1 cellular context compared by ENCODE assay signal in the genomic region with DNA sequence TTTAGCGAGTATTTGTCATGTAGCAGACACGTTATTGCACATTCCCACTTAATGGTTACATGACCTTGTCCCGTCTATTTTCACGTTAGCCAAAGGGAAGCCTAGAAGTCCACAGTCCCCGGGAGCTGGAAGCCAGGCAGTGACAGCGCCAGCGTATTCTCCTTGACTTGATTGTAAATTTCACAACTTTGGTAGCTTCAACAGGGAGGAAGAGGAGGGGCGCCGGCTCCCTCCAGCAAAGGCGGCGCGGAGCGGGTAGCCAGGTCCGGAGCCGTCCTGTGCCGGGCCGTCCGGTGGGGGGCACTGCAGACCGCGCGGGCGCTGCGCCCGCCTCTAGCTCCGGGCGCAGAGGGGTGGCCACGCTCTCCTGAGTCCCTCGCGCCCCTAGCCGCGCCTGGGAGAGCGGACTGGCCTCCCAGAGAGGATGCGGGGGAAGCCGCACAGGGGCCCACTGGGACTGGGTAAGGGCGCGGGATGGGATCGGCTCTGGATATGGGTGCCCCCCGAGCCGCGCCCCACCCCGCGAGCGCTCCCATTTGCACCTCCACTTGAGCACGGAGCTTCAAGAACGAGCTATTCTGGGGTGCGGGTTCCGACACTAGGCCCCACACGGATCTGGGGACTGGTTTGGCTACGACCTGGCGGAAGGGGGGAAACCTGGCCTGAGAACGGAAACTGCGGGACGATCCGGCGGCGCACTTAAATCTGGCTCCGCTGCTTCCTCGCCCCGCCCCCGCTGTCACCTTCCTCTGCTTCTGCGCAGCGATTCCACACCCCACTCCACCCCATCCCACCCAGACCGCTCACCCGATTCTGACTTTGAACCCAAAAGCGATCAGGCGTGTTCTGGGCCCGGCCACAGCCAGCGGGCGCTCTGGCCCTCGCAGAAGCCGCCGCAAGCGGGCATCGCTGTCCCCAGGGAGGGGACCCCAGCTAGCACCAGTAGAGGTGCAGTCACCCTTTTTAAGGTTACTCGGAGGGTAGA.
TF ChIP-seq lines count a peak whose summit lies in the region.

No MANE protein-coding gene starts in this region.

TF ChIP-seq in GM23338, 12 proteins besides CTCF, POLR2A, EP300 and RAD21 (continued from another document):
- TF ChIP-seq, protein P1, sequence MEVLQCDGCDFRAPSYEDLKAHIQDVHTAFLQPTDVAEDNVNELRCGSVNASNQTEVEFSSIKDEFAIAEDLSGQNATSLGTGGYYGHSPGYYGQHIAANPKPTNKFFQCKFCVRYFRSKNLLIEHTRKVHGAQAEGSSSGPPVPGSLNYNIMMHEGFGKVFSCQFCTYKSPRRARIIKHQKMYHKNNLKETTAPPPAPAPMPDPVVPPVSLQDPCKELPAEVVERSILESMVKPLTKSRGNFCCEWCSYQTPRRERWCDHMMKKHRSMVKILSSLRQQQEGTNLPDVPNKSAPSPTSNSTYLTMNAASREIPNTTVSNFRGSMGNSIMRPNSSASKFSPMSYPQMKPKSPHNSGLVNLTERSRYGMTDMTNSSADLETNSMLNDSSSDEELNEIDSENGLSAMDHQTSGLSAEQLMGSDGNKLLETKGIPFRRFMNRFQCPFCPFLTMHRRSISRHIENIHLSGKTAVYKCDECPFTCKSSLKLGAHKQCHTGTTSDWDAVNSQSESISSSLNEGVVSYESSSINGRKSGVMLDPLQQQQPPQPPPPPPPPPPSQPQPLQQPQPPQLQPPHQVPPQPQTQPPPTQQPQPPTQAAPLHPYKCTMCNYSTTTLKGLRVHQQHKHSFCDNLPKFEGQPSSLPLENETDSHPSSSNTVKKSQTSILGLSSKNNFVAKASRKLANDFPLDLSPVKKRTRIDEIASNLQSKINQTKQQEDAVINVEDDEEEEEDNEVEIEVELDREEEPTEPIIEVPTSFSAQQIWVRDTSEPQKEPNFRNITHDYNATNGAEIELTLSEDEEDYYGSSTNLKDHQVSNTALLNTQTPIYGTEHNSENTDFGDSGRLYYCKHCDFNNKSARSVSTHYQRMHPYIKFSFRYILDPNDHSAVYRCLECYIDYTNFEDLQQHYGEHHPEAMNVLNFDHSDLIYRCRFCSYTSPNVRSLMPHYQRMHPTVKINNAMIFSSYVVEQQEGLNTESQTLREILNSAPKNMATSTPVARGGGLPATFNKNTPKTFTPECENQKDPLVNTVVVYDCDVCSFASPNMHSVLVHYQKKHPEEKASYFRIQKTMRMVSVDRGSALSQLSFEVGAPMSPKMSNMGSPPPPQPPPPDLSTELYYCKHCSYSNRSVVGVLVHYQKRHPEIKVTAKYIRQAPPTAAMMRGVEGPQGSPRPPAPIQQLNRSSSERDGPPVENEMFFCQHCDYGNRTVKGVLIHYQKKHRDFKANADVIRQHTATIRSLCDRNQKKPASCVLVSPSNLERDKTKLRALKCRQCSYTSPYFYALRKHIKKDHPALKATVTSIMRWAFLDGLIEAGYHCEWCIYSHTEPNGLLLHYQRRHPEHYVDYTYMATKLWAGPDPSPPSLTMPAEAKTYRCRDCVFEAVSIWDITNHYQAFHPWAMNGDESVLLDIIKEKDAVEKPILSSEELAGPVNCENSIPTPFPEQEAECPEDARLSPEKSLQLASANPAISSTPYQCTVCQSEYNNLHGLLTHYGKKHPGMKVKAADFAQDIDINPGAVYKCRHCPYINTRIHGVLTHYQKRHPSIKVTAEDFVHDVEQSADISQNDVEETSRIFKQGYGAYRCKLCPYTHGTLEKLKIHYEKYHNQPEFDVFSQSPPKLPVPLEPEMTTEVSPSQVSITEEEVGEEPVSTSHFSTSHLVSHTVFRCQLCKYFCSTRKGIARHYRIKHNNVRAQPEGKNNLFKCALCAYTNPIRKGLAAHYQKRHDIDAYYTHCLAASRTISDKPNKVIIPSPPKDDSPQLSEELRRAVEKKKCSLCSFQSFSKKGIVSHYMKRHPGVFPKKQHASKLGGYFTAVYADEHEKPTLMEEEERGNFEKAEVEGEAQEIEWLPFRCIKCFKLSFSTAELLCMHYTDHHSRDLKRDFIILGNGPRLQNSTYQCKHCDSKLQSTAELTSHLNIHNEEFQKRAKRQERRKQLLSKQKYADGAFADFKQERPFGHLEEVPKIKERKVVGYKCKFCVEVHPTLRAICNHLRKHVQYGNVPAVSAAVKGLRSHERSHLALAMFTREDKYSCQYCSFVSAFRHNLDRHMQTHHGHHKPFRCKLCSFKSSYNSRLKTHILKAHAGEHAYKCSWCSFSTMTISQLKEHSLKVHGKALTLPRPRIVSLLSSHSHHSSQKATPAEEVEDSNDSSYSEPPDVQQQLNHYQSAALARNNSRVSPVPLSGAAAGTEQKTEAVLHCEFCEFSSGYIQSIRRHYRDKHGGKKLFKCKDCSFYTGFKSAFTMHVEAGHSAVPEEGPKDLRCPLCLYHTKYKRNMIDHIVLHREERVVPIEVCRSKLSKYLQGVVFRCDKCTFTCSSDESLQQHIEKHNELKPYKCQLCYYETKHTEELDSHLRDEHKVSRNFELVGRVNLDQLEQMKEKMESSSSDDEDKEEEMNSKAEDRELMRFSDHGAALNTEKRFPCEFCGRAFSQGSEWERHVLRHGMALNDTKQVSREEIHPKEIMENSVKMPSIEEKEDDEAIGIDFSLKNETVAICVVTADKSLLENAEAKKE (CRISPR knock-in tag; IDR thresholded peaks at IDR 0.05), result no peak
- TF ChIP-seq JUNB (IDR thresholded peaks at IDR 0.05; ENCODE audit: unreplicated experiment), result no peak
